8 cellular contexts compared by ENCODE assay signal in genomic region chrX:11724122-11725017, GRCh38. TPM values are rescaled to one million over a fixed set of nuclear protein-coding genes. Genes with fewer than 3 reads are reported as not detected.
DNase-seq lines count a peak whose midpoint lies in the region; ATAC-seq, FAIRE-seq and TF ChIP-seq lines count a peak whose summit lies in the region.

No MANE protein-coding gene starts in this region.

- intact Hi-C loops in Panc1 (cut with micrococcal nuclease; ENCODE audit: unreplicated experiment): no loop called here
- intact Hi-C loops in endothelial cell of umbilical vein (cut with micrococcal nuclease): loop anchor here (1.0 kb wide), 2 partner anchors 191 to 580 kb away; no protein-coding TSS in a partner anchor

- H3K27ac ChIP-seq in Panc1 (ENCODE audit: low read length) (no peak overlapping the region), endothelial cell of umbilical vein (ENCODE audit: insufficient read depth, low read depth, low read length) (no peak overlapping the region), neural progenitor cell (no peak overlapping the region)

- H3K27ac Mint-ChIP-seq in neural progenitor cell: no peak overlapping the region

- H3K27me3 Mint-ChIP-seq in neural progenitor cell (ENCODE audit: insufficient read depth, low read depth): no peaks in the 10 kb centered on the region

- no peaks in the 10 kb centered on the region for H3K9me3 Mint-ChIP-seq in neural progenitor cell

- H3K4me1 Mint-ChIP-seq in neural progenitor cell: no peaks in the 10 kb centered on the region

- H3K36me3 Mint-ChIP-seq in neural progenitor cell: no peaks in the 10 kb centered on the region

- H2AFZ ChIP-seq in endothelial cell of umbilical vein (ENCODE audit: low read depth, low read length): no peak overlapping the region
- no peak overlapping the region for H2AFZ ChIP-seq in neural progenitor cell (replicated peaks)

- in situ Hi-C loops in Panc1 (cut with HindIII; ENCODE audit: low pct_unique_long_range_greater_than_20kb, low sequenced_read_pairs): no loop called here

- FAIRE-seq in endothelial cell of umbilical vein (lab: Jason Lieb, UNC): peak; percentile 8

- peak; percentile 58; the same call in 1 of the 2 replicates for TF ChIP-seq CTCF in Panc1 (IDR thresholded peaks at IDR 0.05)
- peak in 1 of 2 donors; percentile 48 for TF ChIP-seq CTCF in endothelial cell of umbilical vein (IDR thresholded peaks at IDR 0.05; ENCODE audit: extremely low read depth in 1 of 2, insufficient read depth in 1 of 2, low read depth in 1 of 2, low read length in 2 of 2)
- TF ChIP-seq CTCF in neural progenitor cell (IDR thresholded peaks at IDR 0.05): peak; percentile 71

- H3K4me3 ChIP-seq in Panc1 (ENCODE audit: low read depth in 2 of 2, low read length in 2 of 2) (no peak overlapping the region), endothelial cell of umbilical vein (replicated peaks in 1 of 3; ENCODE audit: insufficient read depth in 1 of 3, low read depth in 1 of 3, low read length in 3 of 3) (no peak overlapping the region), neural progenitor cell (no peak overlapping the region)

- TF ChIP-seq POLR2A in endothelial cell of umbilical vein (IDR thresholded peaks at IDR 0.05; ENCODE audit: low read depth, low read length) (no peak), GM18505 (IDR thresholded peaks at IDR 0.05; ENCODE audit: borderline replicate concordance, extremely low read depth, insufficient read depth, insufficient read length) (no peak)

- BruUV-seq in Panc1 (replicated peaks; lab: Mats Ljungman, UMichigan) (no TSS peak), endothelial cell of umbilical vein (replicated peaks; lab: Mats Ljungman, UMichigan) (no TSS peak)

- H3K4me3 Mint-ChIP-seq in neural progenitor cell: no peak overlapping the region

- H3K9me3 ChIP-seq in Panc1 (ENCODE audit: control insufficient read depth, insufficient read depth, low read depth, low read length): no peaks in the 10 kb centered on the region
- H3K9me3 ChIP-seq in endothelial cell of umbilical vein (replicated peaks; ENCODE audit: control insufficient read depth, insufficient read depth, low read length): no peaks in the 10 kb centered on the region
- no peaks in the 10 kb centered on the region for H3K9me3 ChIP-seq in neural progenitor cell (ENCODE audit: low read depth)

- H3K36me3 ChIP-seq in Panc1 (ENCODE audit: control insufficient read depth, insufficient read depth, low read length): no peaks in the 10 kb centered on the region
- H3K36me3 ChIP-seq in endothelial cell of umbilical vein (ENCODE audit: control insufficient read depth in 2 of 2, extremely low read depth in 1 of 2, insufficient read depth in 2 of 2, low read length in 2 of 2): no peaks in the 10 kb centered on the region
- H3K36me3 ChIP-seq in neural progenitor cell: no peaks in the 10 kb centered on the region

- peak; percentile 79 for ATAC-seq in GM21360 (IDR thresholded peaks at IDR 0.05; ENCODE audit: unreplicated experiment)
- no peak for ATAC-seq in Panc1
- ATAC-seq in HG02610 (IDR thresholded peaks at IDR 0.05; ENCODE audit: unreplicated experiment): no peak
- no peak for ATAC-seq in GM18505 (IDR thresholded peaks at IDR 0.05; ENCODE audit: unreplicated experiment)

- no peaks in the 10 kb centered on the region for H4K20me1 ChIP-seq in endothelial cell of umbilical vein (replicated peaks; ENCODE audit: control insufficient read depth, extremely low read depth, insufficient read depth, low read length)
- no peaks in the 10 kb centered on the region for H4K20me1 ChIP-seq in neural progenitor cell (ENCODE audit: low read depth)

- H3F3A ChIP-seq in neural progenitor cell (ENCODE audit: low read depth): no peaks in the 10 kb centered on the region

- H3K4me1 ChIP-seq in Panc1 (ENCODE audit: control insufficient read depth, insufficient read depth, low read length) (no peaks in the 10 kb centered on the region), endothelial cell of umbilical vein (ENCODE audit: control insufficient read depth, extremely low read depth, insufficient read depth, low read length) (no peaks in the 10 kb centered on the region), neural progenitor cell (no peaks in the 10 kb centered on the region)

- H3K9me1 ChIP-seq in endothelial cell of umbilical vein (replicated peaks; ENCODE audit: control insufficient read depth, extremely low read depth, insufficient read depth, low read length): no peaks in the 10 kb centered on the region

- dilution Hi-C loops in endothelial cell of umbilical vein (cut with MboI; ENCODE audit: extremely low pct_ligation_motif_present, low sequenced_read_pairs): no loop called here

- no peaks in the 10 kb centered on the region for H3K79me2 ChIP-seq in endothelial cell of umbilical vein (ENCODE audit: control insufficient read depth, insufficient read depth, low read length)
- H3K79me2 ChIP-seq in neural progenitor cell (ENCODE audit: low read depth): no peaks in the 10 kb centered on the region

- POLR2A ChIA-PET in Panc1 (lab: Charles Lee): no interaction called here
- POLR2A ChIA-PET in endothelial cell of umbilical vein (lab: Charles Lee): no interaction called here

- CTCF ChIA-PET in Panc1 (lab: Charles Lee): no interaction called here
- CTCF ChIA-PET in endothelial cell of umbilical vein (lab: Charles Lee): interaction anchor here (1.2 kb wide), 1 partner anchor 9 kb away, joined by 3 read pairs; no protein-coding TSS in a partner anchor

- H3K9ac ChIP-seq in endothelial cell of umbilical vein (replicated peaks; ENCODE audit: extremely low read depth, insufficient read depth, low read length): no peak overlapping the region
- H3K9ac ChIP-seq in neural progenitor cell: no peak overlapping the region

- H3K4me2 ChIP-seq in endothelial cell of umbilical vein (ENCODE audit: insufficient read depth, low read length) (no peak overlapping the region), neural progenitor cell (no peak overlapping the region)

- DNase-seq in NCI-H1105 treated with DMSO at 0.1 percent for 48 hours (lab: John Stamatoyannopoulos, UW) (peak; percentile 33), NCI-H1105 (lab: John Stamatoyannopoulos, UW) (no peak), Panc1 (ENCODE audit: low read depth, low spot score) (no peak), endothelial cell of umbilical vein (ENCODE audit: low read depth, low spot score) (peak; percentile 29), neural progenitor cell (ENCODE audit: low spot score) (peak; percentile 12)

- H3K27me3 ChIP-seq in Panc1 (ENCODE audit: control insufficient read depth, insufficient read depth, low read length): no peaks in the 10 kb centered on the region
- H3K27me3 ChIP-seq in endothelial cell of umbilical vein (ENCODE audit: control insufficient read depth in 2 of 2, insufficient read depth in 2 of 2, low read length in 2 of 2): no peaks in the 10 kb centered on the region
- H3K27me3 ChIP-seq in neural progenitor cell: no peaks in the 10 kb centered on the region

TF ChIP-seq in endothelial cell of umbilical vein, 7 proteins besides CTCF, POLR2A, EP300 and RAD21:
- TF ChIP-seq MYC (IDR thresholded peaks at IDR 0.05; ENCODE audit: low read depth, low read length): no peak
- no peak for TF ChIP-seq JUN (IDR thresholded peaks at IDR 0.05; ENCODE audit: borderline replicate concordance, insufficient read depth, insufficient read length, low read depth)
- no peak for TF ChIP-seq EZH2 (IDR thresholded peaks at IDR 0.05; ENCODE audit: borderline replicate concordance, low read depth, low read length, severe bottlenecking)
- no peak for TF ChIP-seq MAX (IDR thresholded peaks at IDR 0.05; ENCODE audit: insufficient read depth, insufficient read length)
- TF ChIP-seq POLR2AphosphoS5 (IDR thresholded peaks at IDR 0.05; ENCODE audit: insufficient read depth, low read depth, low read length): no peak
- TF ChIP-seq FOS (IDR thresholded peaks at IDR 0.05; ENCODE audit: borderline replicate concordance, insufficient read depth, low read length): no peak
- no peak for TF ChIP-seq GATA2 (IDR thresholded peaks at IDR 0.05; ENCODE audit: insufficient read depth, insufficient read length, low read depth, low read length)
TF ChIP-seq in endothelial cell of umbilical vein: peak in this region for 0.

RNA-seq across cellular contexts. Expression of gene MSL3, which starts 33.7 kb away (rescaled TPM):
- total RNA-seq in Panc1 (2021; ENCODE audit: unreplicated experiment) (17.0 TPM), endothelial cell of umbilical vein (52.6 and 54.2 TPM in 2 replicates), neural progenitor cell (ENCODE audit: low replicate concordance) (21.9 and 33.2 TPM in 2 replicates)
- polyA plus RNA-seq in Panc1 (2012; ENCODE audit: insufficient read length): 14.0 TPM
- 49.6 and 58.7 TPM in 2 replicates for polyA plus RNA-seq in endothelial cell of umbilical vein
- polyA plus RNA-seq in endothelial cell of umbilical vein (2011; cell fraction: cytosol; rRNA removed): 37.8 and 38.8 TPM in 2 replicates
- polyA plus RNA-seq in endothelial cell of umbilical vein (2011; cell fraction: nucleus; rRNA removed): 198 and 242 TPM in 2 replicates
- polyA plus RNA-seq in endothelial cell of umbilical vein (2012): 56.6 and 67.1 TPM in 2 replicates
- 59.1 and 69.8 TPM in 2 replicates for polyA minus RNA-seq in endothelial cell of umbilical vein
- polyA minus RNA-seq in endothelial cell of umbilical vein (2011; cell fraction: cytosol; rRNA and poly(A)+ RNA removed): 21.1 TPM
- 87.1 and 105 TPM in 2 replicates for polyA minus RNA-seq in endothelial cell of umbilical vein (2011; cell fraction: nucleus; rRNA and poly(A)+ RNA removed)

RNA-seq across cellular contexts. Expression of gene ARHGAP6, which starts 58.6 kb away (rescaled TPM):
- total RNA-seq in Panc1 (2021; ENCODE audit: unreplicated experiment) (0.13 TPM), endothelial cell of umbilical vein (0.69 and 1.4 TPM in 2 replicates), neural progenitor cell (ENCODE audit: low replicate concordance) (1.1 and 1.2 TPM in 2 replicates)
- not detected for polyA plus RNA-seq in Panc1 (2012; ENCODE audit: insufficient read length)
- 0.33 and 0.83 TPM in 2 replicates for polyA plus RNA-seq in endothelial cell of umbilical vein
- polyA plus RNA-seq in endothelial cell of umbilical vein (2011; cell fraction: cytosol; rRNA removed): 0.46 and 0.54 TPM in 2 replicates
- polyA plus RNA-seq in endothelial cell of umbilical vein (2011; cell fraction: nucleus; rRNA removed): 0.96 and 1.1 TPM in 2 replicates
- polyA plus RNA-seq in endothelial cell of umbilical vein (2012): 0.10 and 0.17 TPM in 2 replicates
- 0.75 and 1.4 TPM in 2 replicates for polyA minus RNA-seq in endothelial cell of umbilical vein
- not detected for polyA minus RNA-seq in endothelial cell of umbilical vein (2011; cell fraction: cytosol; rRNA and poly(A)+ RNA removed)
- 0.96 and 1.5 TPM in 2 replicates for polyA minus RNA-seq in endothelial cell of umbilical vein (2011; cell fraction: nucleus; rRNA and poly(A)+ RNA removed)

Comparison
In these comparisons a context has a peak if more than half of its experiments do, and no peak if none do; other contexts are left out.
1. DNase-seq: peak in NCI-H1105 treated with DMSO at 0.1 percent for 48 hours (single experiment), endothelial cell of umbilical vein (single experiment) and neural progenitor cell (single experiment); none in NCI-H1105 (single experiment) and Panc1 (single experiment).